22 cellular contexts compared by ENCODE assay signal in the genomic region with DNA sequence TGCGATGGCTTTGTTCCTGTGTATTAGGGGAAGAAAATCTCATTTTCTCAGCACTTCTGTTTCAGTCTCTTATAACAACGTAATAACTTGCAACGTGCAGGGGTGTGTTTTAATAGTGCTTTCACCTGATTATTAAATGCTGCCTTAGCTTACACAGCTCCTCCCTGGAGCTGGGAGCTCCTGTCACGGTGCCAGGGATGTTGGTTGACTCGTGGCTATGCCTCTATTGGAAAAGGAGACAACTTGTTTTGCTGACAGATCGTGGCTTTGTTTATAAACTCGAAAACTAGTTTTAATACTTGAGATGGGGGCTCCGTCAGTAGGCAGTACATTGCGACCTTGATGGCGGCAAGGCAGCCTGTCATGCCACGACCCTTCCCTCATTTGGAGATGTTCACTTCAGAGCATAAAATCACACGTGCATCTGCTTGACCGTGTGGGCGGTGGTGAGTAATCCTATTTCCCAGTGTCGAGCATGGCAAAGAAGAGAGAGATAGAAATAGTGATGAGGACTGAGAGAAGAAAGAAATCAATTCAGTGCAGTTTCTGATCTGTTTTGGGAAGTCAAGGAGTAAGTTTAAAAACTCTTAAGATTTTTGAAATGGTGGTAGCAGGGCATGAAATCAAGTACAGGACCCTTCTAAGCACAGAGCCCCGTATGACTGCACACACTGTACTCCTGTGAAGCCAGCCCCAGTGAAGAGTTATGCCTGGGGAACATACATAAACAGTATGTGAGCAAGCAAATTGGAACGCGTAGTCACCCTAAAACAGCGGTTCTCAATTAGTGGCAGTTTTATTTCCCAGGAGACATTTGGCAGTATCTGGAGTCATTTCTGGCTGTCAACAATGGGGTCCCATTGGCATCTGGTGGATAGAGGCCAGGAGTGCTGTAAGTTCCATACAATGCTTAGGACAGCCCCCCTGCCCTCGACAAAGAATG.
A peak's percentile ranks its signal among the peaks of the same experiment; 100 is the strongest.
DNase-seq lines count a peak whose midpoint lies in the region; ATAC-seq and TF ChIP-seq lines count a peak whose summit lies in the region.
"Had no signal": no experiment of that assay in that cellular context is flagged by ENCODE, and none has a peak within 500 bp of the region (broad histone marks: within the 10 kb centered on the region; RNA-seq: fewer than 3 reads in every experiment).

No MANE protein-coding gene starts in this region.

- no peaks in the 10 kb centered on the region for H3K36me3 Mint-ChIP-seq in nephron progenitor cell (ENCODE audit: low read depth)
- H3K36me3 Mint-ChIP-seq in WTC11, result no peaks in the 10 kb centered on the region
- H3K36me3 Mint-ChIP-seq: activated CD8-positive, alpha-beta memory T cell treated with anti-CD3 and anti-CD28 coated beads, Interleukin-2, amount 10 ng/mL, durations not matched to agents 7 days and 5 days; CD8-positive, alpha-beta memory T cell; stimulated activated naive B cell treated with anti-CD40 and anti-IgM and Interleukin-4, amounts not matched to agents 10 μg/mL and 1 μg/mL and 100 μg/mL, for 72 hours had no signal

- no peak for TF ChIP-seq EP300 in stomach (IDR thresholded peaks at IDR 0.05)

- peak; percentile 25 for DNase-seq in activated CD4-positive, alpha-beta T cell treated with anti-CD3 and anti-CD28 coated beads for 48 hours
- DNase-seq in activated CD4-positive, alpha-beta T cell treated with anti-CD3 and anti-CD28 coated beads for 4 hours, result no peak
- DNase-seq in NCI-H82 (lab: John Stamatoyannopoulos, UW) (peak; percentile 57), fibroblast of the aortic adventitia (ENCODE audit: low read depth) (peak; percentile 8), stomach (peak; percentile 29), nephron progenitor cell (no peak), NCI-H1092 treated with DMSO at 0.1 percent for 48 hours (lab: John Stamatoyannopoulos, UW) (no peak), WTC11 (ENCODE audit: low spot score) (no peak)
- DNase-seq: ACHN; activated CD4-positive, CD25-positive, alpha-beta regulatory T cell treated with anti-CD3 and anti-CD28 coated beads, Interleukin-2, amount 50 U/mL, for 72 hours; activated CD8-positive, alpha-beta memory T cell treated with anti-CD3 and anti-CD28 coated beads, Interleukin-2, amount 10 ng/mL, durations not matched to agents 7 days and 5 days; CD8-positive, alpha-beta memory T cell; EL; endodermal cell; GOT3; NCI-H69; PC-9; stimulated activated naive B cell treated with anti-CD40 and anti-IgM and Interleukin-4, amounts not matched to agents 10 μg/mL and 1 μg/mL and 100 μg/mL, for 72 hours; T-helper 9 cell; trophoblast cell had no signal

- peaks cover 7 to 21% (median 16%) of the 10 kb centered on the region in 4 donors for H3K4me1 ChIP-seq in stomach

- no peaks in the 10 kb centered on the region for H3K9me3 Mint-ChIP-seq in nephron progenitor cell
- no peaks in the 10 kb centered on the region for H3K9me3 Mint-ChIP-seq in WTC11
- H3K9me3 Mint-ChIP-seq: activated T-helper 2 cell treated with anti-CD3 and anti-CD28 coated beads, Interferon-gamma antibody, Interleukin-2, Interleukin-4, amounts not matched to agents 10 μg/mL and 5 μg/mL and 100 μg/mL, durations not matched to agents 14 hours and 24 hours and 36 hours; endodermal cell; stimulated activated naive B cell treated with anti-CD40 and anti-IgM and Interleukin-4, amounts not matched to agents 10 μg/mL and 1 μg/mL and 100 μg/mL, for 72 hours had no signal

- no peak overlapping the region for H3K27ac ChIP-seq in stomach
- H3K27ac ChIP-seq: neutrophil, PC-9 had no signal

- H3K9me3 ChIP-seq in stomach, result no peaks in the 10 kb centered on the region
- H3K9me3 ChIP-seq: neutrophil had no signal

- H3K4me1 Mint-ChIP-seq in nephron progenitor cell (peaks cover 48% of the 10 kb centered on the region), WTC11 (peaks cover 31% of the 10 kb centered on the region)
- H3K4me1 Mint-ChIP-seq: activated CD8-positive, alpha-beta memory T cell treated with anti-CD3 and anti-CD28 coated beads, Interleukin-2, amount 10 ng/mL, durations not matched to agents 7 days and 5 days; CD8-positive, alpha-beta memory T cell; stimulated activated naive B cell treated with anti-CD40 and anti-IgM and Interleukin-4, amounts not matched to agents 10 μg/mL and 1 μg/mL and 100 μg/mL, for 72 hours had no signal

- no peak for TF ChIP-seq POLR2A in stomach (IDR thresholded peaks at IDR 0.05)

- CTCF ChIA-PET in WTC11 (lab: Charles Lee), result interaction anchor here (0.6 kb wide), 1 partner anchor 45 kb away, joined by 6 read pairs; no protein-coding TSS in a partner anchor

- WGBS in stomach, 5 donors, result 68 to 73% (median 69%) methylated on average over 20 of the region's 20 CpGs

- H3K4me3 Mint-ChIP-seq in nephron progenitor cell, result no peak overlapping the region
- H3K4me3 Mint-ChIP-seq in WTC11, result no peak overlapping the region
- H3K4me3 Mint-ChIP-seq: activated CD8-positive, alpha-beta memory T cell treated with anti-CD3 and anti-CD28 coated beads, Interleukin-2, amount 10 ng/mL, durations not matched to agents 7 days and 5 days; CD8-positive, alpha-beta memory T cell; endodermal cell; stimulated activated naive B cell treated with anti-CD40 and anti-IgM and Interleukin-4, amounts not matched to agents 10 μg/mL and 1 μg/mL and 100 μg/mL, for 72 hours had no signal

- H3K27ac Mint-ChIP-seq in nephron progenitor cell (no peak overlapping the region), WTC11 (no peak overlapping the region)
- H3K27ac Mint-ChIP-seq: activated CD8-positive, alpha-beta memory T cell treated with anti-CD3 and anti-CD28 coated beads, Interleukin-2, amount 10 ng/mL, durations not matched to agents 7 days and 5 days; activated T-helper 2 cell treated with anti-CD3 and anti-CD28 coated beads, Interferon-gamma antibody, Interleukin-2, Interleukin-4, amounts not matched to agents 10 μg/mL and 5 μg/mL and 100 μg/mL, durations not matched to agents 14 hours and 24 hours and 36 hours; CD8-positive, alpha-beta memory T cell; endodermal cell; stimulated activated naive B cell treated with anti-CD40 and anti-IgM and Interleukin-4, amounts not matched to agents 10 μg/mL and 1 μg/mL and 100 μg/mL, for 72 hours had no signal

- POLR2A ChIA-PET in WTC11 (lab: Charles Lee), result no interaction called here

- no peaks in the 10 kb centered on the region for H3K36me3 ChIP-seq in stomach
- H3K36me3 ChIP-seq: neutrophil had no signal

- H3K4me3 ChIP-seq in fibroblast of the aortic adventitia (ENCODE audit: low read depth, low read length), result no peak overlapping the region
- no peak overlapping the region for H3K4me3 ChIP-seq in stomach
- H3K4me3 ChIP-seq: PC-9 had no signal

- intact Hi-C loops in stomach (cut with DNase I; ENCODE audit: low total_unique reads), result no loop called here

- TF ChIP-seq CTCF in fibroblast of the aortic adventitia (IDR thresholded peaks at IDR 0.05; ENCODE audit: insufficient read depth, low read length), result no peak
- TF ChIP-seq CTCF in stomach (IDR thresholded peaks at IDR 0.05), result no peak
- TF ChIP-seq CTCF in nephron progenitor cell (IDR thresholded peaks at IDR 0.05), result no peak
- no peak for TF ChIP-seq CTCF in WTC11 (IDR thresholded peaks at IDR 0.05)

- no peaks in the 10 kb centered on the region for H3K27me3 ChIP-seq in stomach
- H3K27me3 ChIP-seq: neutrophil had no signal

- ATAC-seq in WTC11, result no peak
- ATAC-seq: activated CD8-positive, alpha-beta memory T cell treated with anti-CD3 and anti-CD28 coated beads, Interleukin-2, amount 10 ng/mL, durations not matched to agents 7 days and 5 days; stimulated activated naive B cell treated with anti-CD40 and anti-IgM and Interleukin-4, amounts not matched to agents 10 μg/mL and 1 μg/mL and 100 μg/mL, for 72 hours had no signal

- H3K27me3 Mint-ChIP-seq in nephron progenitor cell (ENCODE audit: low read depth, poor library complexity) (no peaks in the 10 kb centered on the region), WTC11 (ENCODE audit: low read depth) (no peaks in the 10 kb centered on the region)
- H3K27me3 Mint-ChIP-seq: activated CD8-positive, alpha-beta memory T cell treated with anti-CD3 and anti-CD28 coated beads, Interleukin-2, amount 10 ng/mL, durations not matched to agents 7 days and 5 days had no signal

TF ChIP-seq in WTC11, 78 proteins besides CTCF, POLR2A, EP300 and RAD21 (continues in another document):
- TF ChIP-seq, protein P1, sequence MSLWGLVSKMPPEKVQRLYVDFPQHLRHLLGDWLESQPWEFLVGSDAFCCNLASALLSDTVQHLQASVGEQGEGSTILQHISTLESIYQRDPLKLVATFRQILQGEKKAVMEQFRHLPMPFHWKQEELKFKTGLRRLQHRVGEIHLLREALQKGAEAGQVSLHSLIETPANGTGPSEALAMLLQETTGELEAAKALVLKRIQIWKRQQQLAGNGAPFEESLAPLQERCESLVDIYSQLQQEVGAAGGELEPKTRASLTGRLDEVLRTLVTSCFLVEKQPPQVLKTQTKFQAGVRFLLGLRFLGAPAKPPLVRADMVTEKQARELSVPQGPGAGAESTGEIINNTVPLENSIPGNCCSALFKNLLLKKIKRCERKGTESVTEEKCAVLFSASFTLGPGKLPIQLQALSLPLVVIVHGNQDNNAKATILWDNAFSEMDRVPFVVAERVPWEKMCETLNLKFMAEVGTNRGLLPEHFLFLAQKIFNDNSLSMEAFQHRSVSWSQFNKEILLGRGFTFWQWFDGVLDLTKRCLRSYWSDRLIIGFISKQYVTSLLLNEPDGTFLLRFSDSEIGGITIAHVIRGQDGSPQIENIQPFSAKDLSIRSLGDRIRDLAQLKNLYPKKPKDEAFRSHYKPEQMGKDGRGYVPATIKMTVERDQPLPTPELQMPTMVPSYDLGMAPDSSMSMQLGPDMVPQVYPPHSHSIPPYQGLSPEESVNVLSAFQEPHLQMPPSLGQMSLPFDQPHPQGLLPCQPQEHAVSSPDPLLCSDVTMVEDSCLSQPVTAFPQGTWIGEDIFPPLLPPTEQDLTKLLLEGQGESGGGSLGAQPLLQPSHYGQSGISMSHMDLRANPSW (CRISPR knock-in tag; conservative IDR thresholded peaks at IDR 0.05; ENCODE audit: low read depth), result no peak
- TF ChIP-seq SMAD3 (CRISPR knock-in tag; IDR thresholded peaks at IDR 0.05; ENCODE audit: borderline replicate concordance) (no peak), NFE2L1 (CRISPR knock-in tag; IDR thresholded peaks at IDR 0.05) (no peak), NR1H2 (CRISPR knock-in tag; IDR thresholded peaks at IDR 0.05) (no peak), RORB (CRISPR knock-in tag; IDR thresholded peaks at IDR 0.05) (no peak), CREB1 (CRISPR knock-in tag; IDR thresholded peaks at IDR 0.05) (no peak), ATF1 (CRISPR knock-in tag; IDR thresholded peaks at IDR 0.05) (no peak), ZNF219 (CRISPR knock-in tag; IDR thresholded peaks at IDR 0.05; ENCODE audit: borderline replicate concordance) (no peak)
- TF ChIP-seq, protein P2, sequence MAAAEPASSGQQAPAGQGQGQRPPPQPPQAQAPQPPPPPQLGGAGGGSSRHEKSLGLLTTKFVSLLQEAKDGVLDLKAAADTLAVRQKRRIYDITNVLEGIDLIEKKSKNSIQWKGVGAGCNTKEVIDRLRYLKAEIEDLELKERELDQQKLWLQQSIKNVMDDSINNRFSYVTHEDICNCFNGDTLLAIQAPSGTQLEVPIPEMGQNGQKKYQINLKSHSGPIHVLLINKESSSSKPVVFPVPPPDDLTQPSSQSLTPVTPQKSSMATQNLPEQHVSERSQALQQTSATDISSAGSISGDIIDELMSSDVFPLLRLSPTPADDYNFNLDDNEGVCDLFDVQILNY (CRISPR knock-in tag; IDR thresholded peaks at IDR 0.05), result no peak

Comparison
In these comparisons a context has a peak if more than half of its experiments do, and no peak if none do; other contexts are left out.
1. DNase-seq: peak in activated CD4-positive, alpha-beta T cell treated with anti-CD3 and anti-CD28 coated beads for 48 hours (single experiment), NCI-H82 (single experiment), fibroblast of the aortic adventitia (single experiment) and stomach (single experiment); none in activated CD4-positive, alpha-beta T cell treated with anti-CD3 and anti-CD28 coated beads for 4 hours (0 of 2), nephron progenitor cell (single experiment), NCI-H1092 treated with DMSO at 0.1 percent for 48 hours (single experiment) and WTC11 (single experiment).